Comparison of ENCODE assay signal across 8 cellular contexts in the genomic region with DNA sequence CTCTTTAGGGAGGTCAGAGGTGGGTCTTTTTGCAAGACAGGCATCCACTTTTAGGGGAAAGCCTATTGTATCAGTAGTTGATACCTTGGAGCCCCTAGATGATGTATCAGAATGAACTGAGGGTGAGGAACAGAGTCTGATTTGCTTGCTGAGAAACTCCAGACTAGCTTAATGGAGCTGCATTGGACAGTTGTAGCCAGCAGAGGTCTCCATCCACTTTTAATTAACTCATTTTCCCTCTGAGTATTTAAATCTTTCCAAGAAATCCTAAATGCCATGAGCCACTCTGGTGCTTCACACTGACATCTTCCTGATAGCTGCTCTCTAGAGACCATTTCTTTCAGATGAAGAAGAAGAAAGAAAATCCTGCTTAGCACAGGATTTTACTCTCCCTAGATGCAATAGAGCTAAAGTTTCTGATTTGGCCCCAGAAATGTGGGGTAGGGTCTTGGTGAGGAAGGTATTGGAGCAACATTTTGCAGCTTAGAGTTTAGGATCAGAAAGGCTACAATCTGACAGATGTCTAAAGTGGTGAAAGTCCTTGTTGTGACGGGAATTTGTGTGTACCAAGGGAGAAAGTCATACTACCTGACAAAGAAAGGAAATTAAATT. TPM values are rescaled to one million over a fixed set of nuclear protein-coding genes. Genes with fewer than 3 reads are reported as not detected.
A peak's percentile ranks its signal among the peaks of the same experiment; 100 is the strongest.
DNase-seq lines count a peak whose midpoint lies in the region; ATAC-seq and TF ChIP-seq lines count a peak whose summit lies in the region.

No MANE protein-coding gene starts in this region.

- H3K9me3 Mint-ChIP-seq in activated T-helper 17 cell treated with anti-CD3 and anti-CD28 coated beads, Interleukin-2, amount 50 U/mL, for 72 hours, result no peaks in the 10 kb centered on the region

- no peak for TF ChIP-seq EP300 in Ishikawa (IDR thresholded peaks at IDR 0.05; ENCODE audit: borderline replicate concordance)

- H3K36me3 ChIP-seq in aorta (ENCODE audit: control insufficient read depth in 1 of 2, insufficient read depth in 2 of 2, low read length in 1 of 2), result peaks cover 13% of the 10 kb centered on the region in 2 donors

- H3K27ac ChIP-seq in aorta (ENCODE audit: low read depth in 1 of 2, low read length in 2 of 2), result no peak overlapping the region

- WGBS in aorta, 2 donors, result 77 to 90% methylated on average over 1 of the region's 1 CpG

- H3K4me3 ChIP-seq in aorta (ENCODE audit: low read length in 2 of 2), result no peak overlapping the region

- no peaks in the 10 kb centered on the region for H3K4me1 ChIP-seq in aorta (ENCODE audit: control insufficient read depth in 1 of 2, insufficient read depth in 2 of 2, low read length in 2 of 2)

- peak overlapping the region; percentile 5 for H3K27ac Mint-ChIP-seq in activated T-helper 17 cell treated with anti-CD3 and anti-CD28 coated beads, Interleukin-2, amount 50 U/mL, for 72 hours

- H3K27me3 ChIP-seq in aorta (ENCODE audit: control insufficient read depth in 1 of 2, insufficient read depth in 2 of 2, low read length in 1 of 2), result no peaks in the 10 kb centered on the region

- no peak for ATAC-seq in activated T-helper 17 cell treated with anti-CD3 and anti-CD28 coated beads, Interleukin-2, amount 50 U/mL, for 72 hours (replicated peaks)
- ATAC-seq in aorta (ENCODE audit: low FRiP score) (peak; percentile 44), GM19324 (IDR thresholded peaks at IDR 0.05; ENCODE audit: low FRiP score, unreplicated experiment) (no peak)
- ATAC-seq in activated CD4-positive, CD25-positive, alpha-beta regulatory T cell treated with anti-CD3 and anti-CD28 coated beads, Interleukin-2, amount 50 U/mL, for 24 hours, result no peak

- no peaks in the 10 kb centered on the region for H3K9me3 ChIP-seq in aorta (ENCODE audit: control insufficient read depth, low read length)

- peaks cover 63% of the 10 kb centered on the region for H3K36me3 Mint-ChIP-seq in activated T-helper 17 cell treated with anti-CD3 and anti-CD28 coated beads, Interleukin-2, amount 50 U/mL, for 72 hours (ENCODE audit: low read depth)

- no peaks in the 10 kb centered on the region for H3K27me3 Mint-ChIP-seq in activated T-helper 17 cell treated with anti-CD3 and anti-CD28 coated beads, Interleukin-2, amount 50 U/mL, for 72 hours

- DNase-seq in DMS114 treated with DMSO at 0.1 percent for 48 hours (lab: John Stamatoyannopoulos, UW; ENCODE audit: unreplicated experiment) (peak; percentile 26), iPS-NIHi7 (ENCODE audit: extremely low spot score) (peak; percentile 60), aorta (no peak), NCI-H1436 (lab: John Stamatoyannopoulos, UW) (no peak)

- peak; percentile 65 for TF ChIP-seq RAD21 in Ishikawa (IDR thresholded peaks at IDR 0.05; ENCODE audit: low read depth)

- intact Hi-C loops in aorta (cut with DNase I), result loop anchor here (10.0 kb wide), 3 partner anchors 111 to 401 kb away; no protein-coding TSS in a partner anchor

- no peak overlapping the region for H3K4me3 Mint-ChIP-seq in activated T-helper 17 cell treated with anti-CD3 and anti-CD28 coated beads, Interleukin-2, amount 50 U/mL, for 72 hours

- H3K4me1 Mint-ChIP-seq in activated T-helper 17 cell treated with anti-CD3 and anti-CD28 coated beads, Interleukin-2, amount 50 U/mL, for 72 hours, result no peaks in the 10 kb centered on the region

TF ChIP-seq in Ishikawa, 13 proteins besides CTCF, POLR2A, EP300 and RAD21:
- no peak for TF ChIP-seq CREB1 (IDR thresholded peaks at IDR 0.05; ENCODE audit: low read depth)
- TF ChIP-seq NFIC (IDR thresholded peaks at IDR 0.05), result no peak
- no peak for TF ChIP-seq YY1 (IDR thresholded peaks at IDR 0.05; ENCODE audit: low read depth)
- TF ChIP-seq, protein P1, sequence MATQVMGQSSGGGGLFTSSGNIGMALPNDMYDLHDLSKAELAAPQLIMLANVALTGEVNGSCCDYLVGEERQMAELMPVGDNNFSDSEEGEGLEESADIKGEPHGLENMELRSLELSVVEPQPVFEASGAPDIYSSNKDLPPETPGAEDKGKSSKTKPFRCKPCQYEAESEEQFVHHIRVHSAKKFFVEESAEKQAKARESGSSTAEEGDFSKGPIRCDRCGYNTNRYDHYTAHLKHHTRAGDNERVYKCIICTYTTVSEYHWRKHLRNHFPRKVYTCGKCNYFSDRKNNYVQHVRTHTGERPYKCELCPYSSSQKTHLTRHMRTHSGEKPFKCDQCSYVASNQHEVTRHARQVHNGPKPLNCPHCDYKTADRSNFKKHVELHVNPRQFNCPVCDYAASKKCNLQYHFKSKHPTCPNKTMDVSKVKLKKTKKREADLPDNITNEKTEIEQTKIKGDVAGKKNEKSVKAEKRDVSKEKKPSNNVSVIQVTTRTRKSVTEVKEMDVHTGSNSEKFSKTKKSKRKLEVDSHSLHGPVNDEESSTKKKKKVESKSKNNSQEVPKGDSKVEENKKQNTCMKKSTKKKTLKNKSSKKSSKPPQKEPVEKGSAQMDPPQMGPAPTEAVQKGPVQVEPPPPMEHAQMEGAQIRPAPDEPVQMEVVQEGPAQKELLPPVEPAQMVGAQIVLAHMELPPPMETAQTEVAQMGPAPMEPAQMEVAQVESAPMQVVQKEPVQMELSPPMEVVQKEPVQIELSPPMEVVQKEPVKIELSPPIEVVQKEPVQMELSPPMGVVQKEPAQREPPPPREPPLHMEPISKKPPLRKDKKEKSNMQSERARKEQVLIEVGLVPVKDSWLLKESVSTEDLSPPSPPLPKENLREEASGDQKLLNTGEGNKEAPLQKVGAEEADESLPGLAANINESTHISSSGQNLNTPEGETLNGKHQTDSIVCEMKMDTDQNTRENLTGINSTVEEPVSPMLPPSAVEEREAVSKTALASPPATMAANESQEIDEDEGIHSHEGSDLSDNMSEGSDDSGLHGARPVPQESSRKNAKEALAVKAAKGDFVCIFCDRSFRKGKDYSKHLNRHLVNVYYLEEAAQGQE (IDR thresholded peaks at IDR 0.05; ENCODE audit: low read depth), result no peak
- TF ChIP-seq EGR1 (IDR thresholded peaks at IDR 0.05), result no peak
- TF ChIP-seq ZBTB7A (IDR thresholded peaks at IDR 0.05; ENCODE audit: low read depth), result no peak
- TF ChIP-seq TCF12 (IDR thresholded peaks at IDR 0.05; ENCODE audit: low read depth), result no peak
- TF ChIP-seq CEBPB (IDR thresholded peaks at IDR 0.05), result no peak
- TF ChIP-seq, protein P2, sequence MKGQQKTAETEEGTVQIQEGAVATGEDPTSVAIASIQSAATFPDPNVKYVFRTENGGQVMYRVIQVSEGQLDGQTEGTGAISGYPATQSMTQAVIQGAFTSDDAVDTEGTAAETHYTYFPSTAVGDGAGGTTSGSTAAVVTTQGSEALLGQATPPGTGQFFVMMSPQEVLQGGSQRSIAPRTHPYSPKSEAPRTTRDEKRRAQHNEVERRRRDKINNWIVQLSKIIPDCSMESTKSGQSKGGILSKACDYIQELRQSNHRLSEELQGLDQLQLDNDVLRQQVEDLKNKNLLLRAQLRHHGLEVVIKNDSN (IDR thresholded peaks at IDR 0.05), result no peak
- TF ChIP-seq TEAD4 (IDR thresholded peaks at IDR 0.05), result no peak
- TF ChIP-seq, protein P3, sequence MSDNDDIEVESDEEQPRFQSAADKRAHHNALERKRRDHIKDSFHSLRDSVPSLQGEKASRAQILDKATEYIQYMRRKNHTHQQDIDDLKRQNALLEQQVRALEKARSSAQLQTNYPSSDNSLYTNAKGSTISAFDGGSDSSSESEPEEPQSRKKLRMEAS (IDR thresholded peaks at IDR 0.05), result no peak
- no peak for TF ChIP-seq FOXM1 (IDR thresholded peaks at IDR 0.05; ENCODE audit: borderline replicate concordance, low read depth)
- TF ChIP-seq TAF1 (IDR thresholded peaks at IDR 0.05; ENCODE audit: low read depth), result no peak

RNA-seq across cellular contexts. Expression of a gene that starts 38.0 kb away (rescaled TPM):
- total RNA-seq in activated T-helper 17 cell treated with anti-CD3 and anti-CD28 coated beads, Interleukin-2, amount 50 U/mL, for 72 hours, result 10 to 100 TPM; 16.9 to 28.9 TPM
- 10 to 100 TPM; 58.0 to 69.4 TPM for total RNA-seq in aorta
- polyA plus RNA-seq in aorta, result 10 to 100 TPM; 16.0 to 45.2 TPM

Comparison
In these comparisons a context has a peak if more than half of its experiments do, and no peak if none do; other contexts are left out.
1. DNase-seq: peak in DMS114 treated with DMSO at 0.1 percent for 48 hours (single experiment) and iPS-NIHi7 (single experiment); none in aorta (0 of 2) and NCI-H1436 (single experiment).